Comparison of ENCODE assay signal across 6 cellular contexts in genomic region chr14:54916061-54916460, GRCh38.
"Had no signal": no experiment of that assay in that cellular context is flagged by ENCODE, and none has a peak within 500 bp of the region (broad histone marks: within the 10 kb centered on the region; RNA-seq: fewer than 3 reads in every experiment).

No MANE protein-coding gene starts in this region.

- H3K4me1 Mint-ChIP-seq: GM23338, H9 had no signal

- H3K4me2 ChIP-seq: GM23338 had no signal

- H3K27ac Mint-ChIP-seq: GM23338, H9 had no signal

- H3K27ac ChIP-seq: HL-60 had no signal

- H3K4me3 ChIP-seq: GM23338, K562 had no signal

- H3K4me3 Mint-ChIP-seq: GM23338, H9 had no signal

- H3K9me3 Mint-ChIP-seq: GM23338, H9 had no signal

- DNase-seq: H9, HCEC 1CT, IMR-90 had no signal

- ATAC-seq: GM23338, K562 had no signal
